1 cellular context compared by ENCODE assay signal in the genomic region with DNA sequence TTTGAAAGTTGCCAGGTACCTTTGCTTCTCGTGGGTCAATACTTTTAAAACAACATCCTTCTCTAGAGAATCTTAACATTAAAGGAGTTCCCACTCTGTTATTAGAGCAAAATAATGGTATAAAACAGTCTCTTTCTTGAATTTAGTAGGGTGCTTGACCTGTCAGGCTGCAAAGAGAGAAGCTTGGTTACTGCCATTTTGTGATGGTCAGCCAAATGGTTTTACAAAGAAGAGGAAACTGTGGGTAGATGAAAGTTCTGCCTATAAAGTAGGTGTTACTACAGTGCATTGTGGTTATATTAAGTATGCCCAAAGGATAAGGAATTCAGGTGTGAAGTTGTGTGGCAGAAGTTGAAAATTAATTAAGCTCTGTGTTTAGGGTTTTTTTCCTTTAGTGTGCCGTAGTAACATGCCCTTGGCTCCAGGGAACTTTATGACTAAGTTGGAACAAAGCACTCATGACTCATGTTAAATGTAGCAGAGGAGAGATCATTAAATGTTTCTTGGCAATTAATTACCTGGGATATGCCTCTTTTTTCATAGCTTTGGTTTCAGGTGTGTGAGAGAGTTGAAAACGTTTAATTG.
TF ChIP-seq lines count a peak whose summit lies in the region.

No MANE protein-coding gene starts in this region.

TF ChIP-seq in HCT116, 20 proteins besides CTCF, POLR2A, EP300 and RAD21 (continued from another document):
- TF ChIP-seq, protein P1, sequence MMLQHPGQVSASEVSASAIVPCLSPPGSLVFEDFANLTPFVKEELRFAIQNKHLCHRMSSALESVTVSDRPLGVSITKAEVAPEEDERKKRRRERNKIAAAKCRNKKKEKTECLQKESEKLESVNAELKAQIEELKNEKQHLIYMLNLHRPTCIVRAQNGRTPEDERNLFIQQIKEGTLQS (IDR thresholded peaks at IDR 0.05), result peak; percentile 85
- peak; percentile 98 for TF ChIP-seq TCF7L2 (IDR thresholded peaks at IDR 0.05; ENCODE audit: borderline replicate concordance, extremely low read depth, insufficient read depth, insufficient read length)
- TF ChIP-seq, protein P2, sequence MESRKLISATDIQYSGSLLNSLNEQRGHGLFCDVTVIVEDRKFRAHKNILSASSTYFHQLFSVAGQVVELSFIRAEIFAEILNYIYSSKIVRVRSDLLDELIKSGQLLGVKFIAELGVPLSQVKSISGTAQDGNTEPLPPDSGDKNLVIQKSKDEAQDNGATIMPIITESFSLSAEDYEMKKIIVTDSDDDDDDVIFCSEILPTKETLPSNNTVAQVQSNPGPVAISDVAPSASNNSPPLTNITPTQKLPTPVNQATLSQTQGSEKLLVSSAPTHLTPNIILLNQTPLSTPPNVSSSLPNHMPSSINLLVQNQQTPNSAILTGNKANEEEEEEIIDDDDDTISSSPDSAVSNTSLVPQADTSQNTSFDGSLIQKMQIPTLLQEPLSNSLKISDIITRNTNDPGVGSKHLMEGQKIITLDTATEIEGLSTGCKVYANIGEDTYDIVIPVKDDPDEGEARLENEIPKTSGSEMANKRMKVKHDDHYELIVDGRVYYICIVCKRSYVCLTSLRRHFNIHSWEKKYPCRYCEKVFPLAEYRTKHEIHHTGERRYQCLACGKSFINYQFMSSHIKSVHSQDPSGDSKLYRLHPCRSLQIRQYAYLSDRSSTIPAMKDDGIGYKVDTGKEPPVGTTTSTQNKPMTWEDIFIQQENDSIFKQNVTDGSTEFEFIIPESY (IDR thresholded peaks at IDR 0.05; ENCODE audit: extremely low read depth, insufficient replicate concordance, low read length), result no peak
- TF ChIP-seq JUND (IDR thresholded peaks at IDR 0.05), result peak; percentile 100
- TF ChIP-seq CBX3 (IDR thresholded peaks at IDR 0.05; ENCODE audit: low read depth), result peak; percentile 96
- no peak for TF ChIP-seq EZH2 (IDR thresholded peaks at IDR 0.05)
- TF ChIP-seq EZH2phosphoT487 (IDR thresholded peaks at IDR 0.05; ENCODE audit: borderline replicate concordance), result no peak
